18 cellular contexts compared by ENCODE assay signal in genomic region chr2:176380341-176380740, GRCh38.
DNase-seq lines count a peak whose midpoint lies in the region; ATAC-seq and TF ChIP-seq lines count a peak whose summit lies in the region.
"Had no signal": no experiment of that assay in that cellular context is flagged by ENCODE, and none has a peak within 500 bp of the region (broad histone marks: within the 10 kb centered on the region; RNA-seq: fewer than 3 reads in every experiment).

No MANE protein-coding gene starts in this region.

- DNase-seq in M059J (ENCODE audit: low read depth), result peak; percentile 59
- DNase-seq in RPMI7951 (ENCODE audit: low read depth), result peak; percentile 70
- no peak for DNase-seq in iPS-NIHi11 (ENCODE audit: low spot score)
- no peak for DNase-seq in upper lobe of left lung
- no peak for DNase-seq in Caco-2
- DNase-seq: ACHN; BE2C; C1 segment of cervical spinal cord; CD4-positive, CD25-positive, alpha-beta regulatory T cell; CD8-positive, alpha-beta memory T cell; COR-L47; GDM1; GOT3; H7; HFFc6 had no signal

- no peaks in the 10 kb centered on the region for H3K27me3 ChIP-seq in upper lobe of left lung
- no peaks in the 10 kb centered on the region for H3K27me3 ChIP-seq in Caco-2 (replicated peaks; ENCODE audit: control insufficient read depth, insufficient read depth, low read length)
- H3K27me3 ChIP-seq: BE2C had no signal

- H3K4me1 ChIP-seq in upper lobe of left lung (no peaks in the 10 kb centered on the region), Caco-2 (no peaks in the 10 kb centered on the region)
- H3K4me1 ChIP-seq: BE2C had no signal

- POLR2A ChIA-PET in Caco-2 (lab: Charles Lee), result no interaction called here

- H3K36me3 Mint-ChIP-seq in Caco-2 (ENCODE audit: insufficient read depth, unreplicated experiment), result no peaks in the 10 kb centered on the region
- H3K36me3 Mint-ChIP-seq: CD4-positive, CD25-positive, alpha-beta regulatory T cell; CD8-positive, alpha-beta memory T cell had no signal

- peaks cover 7 to 10% (median 8%) of the 10 kb centered on the region in 4 donors for H3K9me3 ChIP-seq in upper lobe of left lung
- peaks cover 9% of the 10 kb centered on the region for H3K9me3 ChIP-seq in Caco-2
- H3K9me3 ChIP-seq: BE2C had no signal

- ATAC-seq in SK-N-SH treated with all-trans-retinoic acid at 6 μM for 48 hours, result no peak
- ATAC-seq in upper lobe of left lung (ENCODE audit: low FRiP score in 2 of 2), result no peak
- no peak for ATAC-seq in GM19023 (IDR thresholded peaks at IDR 0.05; ENCODE audit: unreplicated experiment)
- ATAC-seq: HCT116 had no signal

- peaks cover 24% of the 10 kb centered on the region for H3K9me3 Mint-ChIP-seq in Caco-2 (ENCODE audit: unreplicated experiment)

- TF ChIP-seq CTCF in upper lobe of left lung (IDR thresholded peaks at IDR 0.05) (no peak), Caco-2 (IDR thresholded peaks at IDR 0.05; ENCODE audit: insufficient read depth in 1 of 2, low read depth in 1 of 2, low read length in 1 of 2, severe bottlenecking in 1 of 2, unreplicated experiment in 1 of 2) (no peak)

- H3K27ac Mint-ChIP-seq in Caco-2 (ENCODE audit: unreplicated experiment), result no peak overlapping the region
- H3K27ac Mint-ChIP-seq: CD4-positive, CD25-positive, alpha-beta regulatory T cell; CD8-positive, alpha-beta memory T cell; HFFc6 had no signal

- H3K36me3 ChIP-seq in upper lobe of left lung (no peaks in the 10 kb centered on the region), Caco-2 (ENCODE audit: control insufficient read depth, insufficient read depth, low read length) (no peaks in the 10 kb centered on the region)
- H3K36me3 ChIP-seq: BE2C had no signal

- H3K27me3 Mint-ChIP-seq in Caco-2 (ENCODE audit: insufficient read depth, unreplicated experiment), result peaks cover 5% of the 10 kb centered on the region

- no peaks in the 10 kb centered on the region for H3K4me1 Mint-ChIP-seq in Caco-2 (ENCODE audit: low read depth, unreplicated experiment)
- H3K4me1 Mint-ChIP-seq: CD4-positive, CD25-positive, alpha-beta regulatory T cell; CD8-positive, alpha-beta memory T cell had no signal

- H3K27ac ChIP-seq in upper lobe of left lung, result no peak overlapping the region

- TF ChIP-seq EP300 in upper lobe of left lung (IDR thresholded peaks at IDR 0.05), result no peak

- H3K4me3 ChIP-seq in upper lobe of left lung (no peak overlapping the region), Caco-2 (ENCODE audit: low read depth, low read length) (no peak overlapping the region)

- CTCF ChIA-PET in Caco-2 (lab: Charles Lee), result no interaction called here

- no TSS peak for BruUV-seq in Caco-2 (replicated peaks; lab: Mats Ljungman, UMichigan)

- intact Hi-C loops in Caco-2 (cut with micrococcal nuclease; ENCODE audit: unreplicated experiment), result loop anchor here (10.0 kb wide), 1 partner anchor 256 kb away; the partner anchor contains the start of genes HOXD8 and HOXD9

- H3K4me3 Mint-ChIP-seq in Caco-2 (ENCODE audit: unreplicated experiment), result no peak overlapping the region
- H3K4me3 Mint-ChIP-seq: CD4-positive, CD25-positive, alpha-beta regulatory T cell; CD8-positive, alpha-beta memory T cell; HFFc6 had no signal

- 85 to 96% methylated on average over 1 of the region's 1 CpG for WGBS in upper lobe of left lung, 2 donors

- no peak for TF ChIP-seq POLR2A in upper lobe of left lung (IDR thresholded peaks at IDR 0.05)

TF ChIP-seq in SK-N-SH treated with all-trans-retinoic acid at 6 μM for 48 hours, 23 proteins besides CTCF, POLR2A, EP300 and RAD21:
- peak; percentile 49; the same call in 1 of the 2 replicates for TF ChIP-seq ZFP30 (CRISPR knock-in tag; IDR thresholded peaks at IDR 0.05)
- no peak for TF ChIP-seq ZC3H10 (CRISPR knock-in tag; IDR thresholded peaks at IDR 0.05)
- no peak for TF ChIP-seq POU6F1 (CRISPR knock-in tag; IDR thresholded peaks at IDR 0.05; ENCODE audit: borderline replicate concordance, low read depth)
- TF ChIP-seq TCF4 (CRISPR knock-in tag; IDR thresholded peaks at IDR 0.05; ENCODE audit: borderline replicate concordance), result peak; percentile 38; the same call in 1 of the 2 replicates
- no peak for TF ChIP-seq ZNF565 (CRISPR knock-in tag; conservative IDR thresholded peaks at IDR 0.05; ENCODE audit: low read depth)

Comparison
In these comparisons a context has a peak if more than half of its experiments do, and no peak if none do; other contexts are left out.
1. DNase-seq: peak in M059J (single experiment) and RPMI7951 (single experiment); none in iPS-NIHi11 (single experiment), upper lobe of left lung (0 of 2) and Caco-2 (0 of 2).